22 cellular contexts compared by ENCODE assay signal in the genomic region with DNA sequence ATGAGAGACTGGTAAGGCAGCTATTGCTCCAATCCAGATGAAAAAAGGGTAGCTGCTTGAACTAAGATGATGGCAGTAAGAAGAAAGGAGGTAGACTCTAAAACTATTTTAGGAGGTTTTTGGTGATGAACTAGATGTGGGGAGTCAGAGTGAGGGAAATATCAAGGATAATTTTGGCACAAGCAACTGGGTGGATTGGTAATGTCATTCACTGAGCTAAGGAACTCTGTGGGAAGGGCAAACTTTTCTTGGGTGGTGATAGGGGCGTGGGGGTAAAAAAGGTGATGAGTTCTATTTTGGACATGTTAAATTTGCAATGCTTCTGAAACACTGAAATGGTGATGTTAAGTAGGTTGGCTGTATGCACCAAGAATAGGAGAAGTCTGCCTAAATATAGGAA.
"Had no signal": no experiment of that assay in that cellular context is flagged by ENCODE, and none has a peak within 500 bp of the region (broad histone marks: within the 10 kb centered on the region; RNA-seq: fewer than 3 reads in every experiment).

No MANE protein-coding gene starts in this region.

- H3K4me1 Mint-ChIP-seq: nephron progenitor cell; neural crest cell; stimulated activated effector memory CD8-positive, alpha-beta T cell treated with anti-CD3 and anti-CD28 coated beads, Interleukin-12 subunit alpha, Interleukin-12 subunit beta, amount 100 ng/mL, for 72 hours had no signal

- H3K27ac Mint-ChIP-seq: naive thymus-derived CD8-positive, alpha-beta T cell; natural killer cell treated with Interleukin-12 subunit alpha and Interleukin-12 subunit beta and Interleukin-15 and Interleukin-18, amount 100 ng/mL, for 72 hours; nephron progenitor cell; stimulated activated effector memory CD8-positive, alpha-beta T cell treated with anti-CD3 and anti-CD28 coated beads, Interleukin-12 subunit alpha, Interleukin-12 subunit beta, amount 100 ng/mL, for 72 hours; stimulated activated naive B cell treated with anti-CD40 and anti-IgM and Interleukin-4, amounts not matched to agents 10 μg/mL and 1 μg/mL and 100 μg/mL, for 72 hours; stimulated activated naive CD8-positive, alpha-beta T cell treated with anti-CD3 and anti-CD28 coated beads, Interleukin-15, Interleukin-2, amounts not matched to agents 100 ng/mL and 50 ng/mL, for 24 hours had no signal

- H3K36me3 Mint-ChIP-seq: natural killer cell treated with Interleukin-12 subunit alpha and Interleukin-12 subunit beta and Interleukin-15 and Interleukin-18, amount 100 ng/mL, for 72 hours had no signal

- H3K9me3 Mint-ChIP-seq: naive thymus-derived CD8-positive, alpha-beta T cell; natural killer cell treated with Interleukin-12 subunit alpha and Interleukin-12 subunit beta and Interleukin-15 and Interleukin-18, amount 100 ng/mL, for 72 hours; nephron progenitor cell; neural crest cell; stimulated activated effector memory CD8-positive, alpha-beta T cell treated with anti-CD3 and anti-CD28 coated beads, Interleukin-12 subunit alpha, Interleukin-12 subunit beta, amount 100 ng/mL, for 72 hours; stimulated activated naive B cell treated with anti-CD40 and anti-IgM and Interleukin-4, amounts not matched to agents 10 μg/mL and 1 μg/mL and 100 μg/mL, for 72 hours; stimulated activated naive CD8-positive, alpha-beta T cell treated with anti-CD3 and anti-CD28 coated beads, Interleukin-15, Interleukin-2, amounts not matched to agents 100 ng/mL and 50 ng/mL, for 24 hours had no signal

- DNase-seq: naive thymus-derived CD8-positive, alpha-beta T cell; nephron progenitor cell; pancreas; right cardiac atrium; right lobe of liver; sigmoid colon; small intestine; stimulated activated CD4-positive, alpha-beta T cell treated with anti-CD3 and anti-CD28 coated beads, Interleukin-15, amount 100 ng/mL, for 24 hours; stimulated activated CD4-positive, alpha-beta T cell treated with anti-CD3 and anti-CD28 coated beads, Interleukin-2, amount 100 ng/mL, for 24 hours; stimulated activated CD4-positive, alpha-beta T cell treated with anti-CD3 and anti-CD28 coated beads, Interleukin-2, amount 100 ng/mL, for 48 hours; stimulated activated CD4-positive, alpha-beta T cell treated with anti-CD3 and anti-CD28 coated beads, Interleukin-4, amount 100 ng/mL, for 24 hours; stimulated activated naive B cell treated with anti-CD40 and anti-IgM and Interleukin-4, amounts not matched to agents 10 μg/mL and 1 μg/mL and 100 μg/mL, for 72 hours; stimulated activated naive CD4-positive, alpha-beta T cell treated with Interleukin-2 at 50 U/mL for 16 hours; stomach; thyroid gland; trophoblast cell; upper lobe of right lung; uterus had no signal

- H3K27me3 Mint-ChIP-seq: naive thymus-derived CD8-positive, alpha-beta T cell; stimulated activated naive B cell treated with anti-CD40 and anti-IgM and Interleukin-4, amounts not matched to agents 10 μg/mL and 1 μg/mL and 100 μg/mL, for 72 hours; stimulated activated naive CD8-positive, alpha-beta T cell treated with anti-CD3 and anti-CD28 coated beads, Interleukin-15, Interleukin-2, amounts not matched to agents 100 ng/mL and 50 ng/mL, for 24 hours had no signal

- H3K4me3 Mint-ChIP-seq: naive thymus-derived CD8-positive, alpha-beta T cell; natural killer cell treated with Interleukin-12 subunit alpha and Interleukin-12 subunit beta and Interleukin-15 and Interleukin-18, amount 100 ng/mL, for 72 hours; nephron progenitor cell; neural crest cell; stimulated activated effector memory CD8-positive, alpha-beta T cell treated with anti-CD3 and anti-CD28 coated beads, Interleukin-12 subunit alpha, Interleukin-12 subunit beta, amount 100 ng/mL, for 72 hours; stimulated activated naive B cell treated with anti-CD40 and anti-IgM and Interleukin-4, amounts not matched to agents 10 μg/mL and 1 μg/mL and 100 μg/mL, for 72 hours; stimulated activated naive CD8-positive, alpha-beta T cell treated with anti-CD3 and anti-CD28 coated beads, Interleukin-15, Interleukin-2, amounts not matched to agents 100 ng/mL and 50 ng/mL, for 24 hours had no signal
